ENCODE assay signal across 9 cellular contexts in genomic region chr16:983044-984030, GRCh38. TPM values are rescaled to one million over a fixed set of nuclear protein-coding genes. Genes with fewer than 3 reads are reported as not detected.
DNase-seq lines count a peak whose midpoint lies in the region; ATAC-seq lines count a peak whose summit lies in the region.
"Had no signal": no experiment of that assay in that cellular context is flagged by ENCODE, and none has a peak within 500 bp of the region (broad histone marks: within the 10 kb centered on the region; RNA-seq: fewer than 3 reads in every experiment).

No MANE protein-coding gene starts in this region.

- no peaks in the 10 kb centered on the region for H3K9me3 Mint-ChIP-seq in activated T-cell treated with anti-CD3 and anti-CD28 coated beads, Interleukin-2, amount 50 U/mL, for 72 hours
- H3K9me3 Mint-ChIP-seq in activated T-helper 1 cell treated with anti-CD3 and anti-CD28 coated beads, Interleukin-12 subunit alpha, Interleukin-12 subunit beta, Interleukin-2, Interleukin-4 antibody, amounts not matched to agents 30 ng/mL and 10 ng/mL and 1 ng/mL, durations not matched to agents 14 hours and 24 hours and 36 hours = no peaks in the 10 kb centered on the region
- H3K9me3 Mint-ChIP-seq in stimulated activated effector memory CD8-positive, alpha-beta T cell treated with anti-CD3 and anti-CD28 coated beads, Interleukin-12 subunit alpha, Interleukin-12 subunit beta, amount 100 ng/mL, for 72 hours = no peaks in the 10 kb centered on the region

- peaks cover 13% of the 10 kb centered on the region for H3K4me1 Mint-ChIP-seq in activated T-cell treated with anti-CD3 and anti-CD28 coated beads, Interleukin-2, amount 50 U/mL, for 72 hours (ENCODE audit: low read depth)
- no peaks in the 10 kb centered on the region for H3K4me1 Mint-ChIP-seq in activated T-helper 1 cell treated with anti-CD3 and anti-CD28 coated beads, Interleukin-12 subunit alpha, Interleukin-12 subunit beta, Interleukin-2, Interleukin-4 antibody, amounts not matched to agents 30 ng/mL and 10 ng/mL and 1 ng/mL, durations not matched to agents 14 hours and 24 hours and 36 hours (ENCODE audit: low read depth)
- peaks cover under 1% of the 10 kb centered on the region for H3K4me1 Mint-ChIP-seq in stimulated activated effector memory CD8-positive, alpha-beta T cell treated with anti-CD3 and anti-CD28 coated beads, Interleukin-12 subunit alpha, Interleukin-12 subunit beta, amount 100 ng/mL, for 72 hours

- no peaks in the 10 kb centered on the region for H3K36me3 Mint-ChIP-seq in activated T-cell treated with anti-CD3 and anti-CD28 coated beads, Interleukin-2, amount 50 U/mL, for 72 hours (ENCODE audit: insufficient read depth in 2 of 2)
- no peaks in the 10 kb centered on the region for H3K36me3 Mint-ChIP-seq in activated T-helper 1 cell treated with anti-CD3 and anti-CD28 coated beads, Interleukin-12 subunit alpha, Interleukin-12 subunit beta, Interleukin-2, Interleukin-4 antibody, amounts not matched to agents 30 ng/mL and 10 ng/mL and 1 ng/mL, durations not matched to agents 14 hours and 24 hours and 36 hours (ENCODE audit: low read depth)
- no peaks in the 10 kb centered on the region for H3K36me3 Mint-ChIP-seq in stimulated activated effector memory CD8-positive, alpha-beta T cell treated with anti-CD3 and anti-CD28 coated beads, Interleukin-12 subunit alpha, Interleukin-12 subunit beta, amount 100 ng/mL, for 72 hours

- H3K27me3 Mint-ChIP-seq in activated T-cell treated with anti-CD3 and anti-CD28 coated beads, Interleukin-2, amount 50 U/mL, for 72 hours (ENCODE audit: low read depth) = no peaks in the 10 kb centered on the region
- H3K27me3 Mint-ChIP-seq in activated T-helper 1 cell treated with anti-CD3 and anti-CD28 coated beads, Interleukin-12 subunit alpha, Interleukin-12 subunit beta, Interleukin-2, Interleukin-4 antibody, amounts not matched to agents 30 ng/mL and 10 ng/mL and 1 ng/mL, durations not matched to agents 14 hours and 24 hours and 36 hours (ENCODE audit: insufficient read depth) = peaks cover 8% of the 10 kb centered on the region

- ATAC-seq in activated T-cell treated with anti-CD3 and anti-CD28 coated beads, Interleukin-2, amount 50 U/mL, for 72 hours (replicated peaks in 1 of 2) = no peak
- ATAC-seq in stimulated activated effector memory CD8-positive, alpha-beta T cell treated with anti-CD3 and anti-CD28 coated beads, Interleukin-12 subunit alpha, Interleukin-12 subunit beta, amount 100 ng/mL, for 72 hours = no peak
- no peak for ATAC-seq in HG03108 (IDR thresholded peaks at IDR 0.05; ENCODE audit: unreplicated experiment)

- H3K4me3 Mint-ChIP-seq in activated T-cell treated with anti-CD3 and anti-CD28 coated beads, Interleukin-2, amount 50 U/mL, for 72 hours = peak overlapping the region; percentile 51 to 64
- peak overlapping the region; percentile 54 for H3K4me3 Mint-ChIP-seq in activated T-helper 1 cell treated with anti-CD3 and anti-CD28 coated beads, Interleukin-12 subunit alpha, Interleukin-12 subunit beta, Interleukin-2, Interleukin-4 antibody, amounts not matched to agents 30 ng/mL and 10 ng/mL and 1 ng/mL, durations not matched to agents 14 hours and 24 hours and 36 hours
- H3K4me3 Mint-ChIP-seq in stimulated activated effector memory CD8-positive, alpha-beta T cell treated with anti-CD3 and anti-CD28 coated beads, Interleukin-12 subunit alpha, Interleukin-12 subunit beta, amount 100 ng/mL, for 72 hours = peak overlapping the region; percentile 55

- no peak for DNase-seq in activated T-cell treated with anti-CD3 and anti-CD28 coated beads, Interleukin-2, amount 50 U/mL, for 72 hours
- DNase-seq in activated T-cell treated with anti-CD3 and anti-CD28 coated beads, Interleukin-2, amount 50 U/mL, for 48 hours = no peak
- no peak for DNase-seq in activated T-helper 1 cell treated with anti-CD3 and anti-CD28 coated beads, Interleukin-12 subunit alpha, Interleukin-12 subunit beta, Interleukin-2, Interleukin-4 antibody, amounts not matched to agents 30 ng/mL and 10 ng/mL and 1 ng/mL, durations not matched to agents 14 hours and 24 hours and 36 hours (ENCODE audit: low spot score)
- DNase-seq in left kidney (ENCODE audit: low read depth, low spot score) (peak; percentile 76), NCI-H748 (lab: John Stamatoyannopoulos, UW; ENCODE audit: unreplicated experiment) (no peak)
- no peak for DNase-seq in stimulated activated effector memory CD8-positive, alpha-beta T cell treated with anti-CD3 and anti-CD28 coated beads, Interleukin-12 subunit alpha, Interleukin-12 subunit beta, amount 100 ng/mL, for 72 hours (ENCODE audit: low spot score in 2 of 2)
- no peak for DNase-seq in stimulated activated CD4-positive, alpha-beta T cell treated with anti-CD3 and anti-CD28 coated beads, Interleukin-2, amount 100 ng/mL, for 24 hours
- DNase-seq: AML-193 had no signal

- no peak overlapping the region for H3K27ac Mint-ChIP-seq in activated T-cell treated with anti-CD3 and anti-CD28 coated beads, Interleukin-2, amount 50 U/mL, for 72 hours
- H3K27ac Mint-ChIP-seq in activated T-helper 1 cell treated with anti-CD3 and anti-CD28 coated beads, Interleukin-12 subunit alpha, Interleukin-12 subunit beta, Interleukin-2, Interleukin-4 antibody, amounts not matched to agents 30 ng/mL and 10 ng/mL and 1 ng/mL, durations not matched to agents 14 hours and 24 hours and 36 hours = no peak overlapping the region
- H3K27ac Mint-ChIP-seq in stimulated activated effector memory CD8-positive, alpha-beta T cell treated with anti-CD3 and anti-CD28 coated beads, Interleukin-12 subunit alpha, Interleukin-12 subunit beta, amount 100 ng/mL, for 72 hours = no peak overlapping the region

- intact Hi-C loops in activated T-helper 1 cell treated with anti-CD3 and anti-CD28 coated beads, Interleukin-12 subunit alpha, Interleukin-12 subunit beta, Interleukin-2, Interleukin-4 antibody, amounts not matched to agents 30 ng/mL and 10 ng/mL and 1 ng/mL, durations not matched to agents 14 hours and 24 hours and 36 hours (cut with micrococcal nuclease) = no loop called here

RNA-seq across cellular contexts. Expression of gene SOX8, which starts 1.8 kb away (rescaled TPM):
- total RNA-seq in activated T-cell treated with anti-CD3 and anti-CD28 coated beads, Interleukin-2, amount 50 U/mL, for 72 hours = 1 to 10 TPM; 1.8 to 2.1 TPM
- total RNA-seq in activated T-helper 1 cell treated with anti-CD3 and anti-CD28 coated beads, Interleukin-12 subunit alpha, Interleukin-12 subunit beta, Interleukin-2, Interleukin-4 antibody, amounts not matched to agents 30 ng/mL and 10 ng/mL and 1 ng/mL, durations not matched to agents 14 hours and 24 hours and 36 hours = 0.47 and 0.61 TPM in 2 replicates

RNA-seq across cellular contexts. Expression of gene LMF1, which starts 12.6 kb away (rescaled TPM):
- 10 to 100 TPM; 26.9 to 33.2 TPM for total RNA-seq in activated T-cell treated with anti-CD3 and anti-CD28 coated beads, Interleukin-2, amount 50 U/mL, for 72 hours
- total RNA-seq in activated T-helper 1 cell treated with anti-CD3 and anti-CD28 coated beads, Interleukin-12 subunit alpha, Interleukin-12 subunit beta, Interleukin-2, Interleukin-4 antibody, amounts not matched to agents 30 ng/mL and 10 ng/mL and 1 ng/mL, durations not matched to agents 14 hours and 24 hours and 36 hours = 6.8 and 10.4 TPM in 2 replicates
